Comparison of ENCODE assay signal across 9 cellular contexts in genomic region chr16:70736454-70737376, GRCh38. TPM values are rescaled to one million over a fixed set of nuclear protein-coding genes. Genes with fewer than 3 reads are reported as not detected.
DNase-seq lines count a peak whose midpoint lies in the region; ATAC-seq and TF ChIP-seq lines count a peak whose summit lies in the region.
"Had no signal": no experiment of that assay in that cellular context is flagged by ENCODE, and none has a peak within 500 bp of the region (broad histone marks: within the 10 kb centered on the region; RNA-seq: fewer than 3 reads in every experiment).

No MANE protein-coding gene starts in this region.

- dilution Hi-C loops in IMR-90 (cut with HindIII; ENCODE audit: low sequenced_read_pairs, unreplicated experiment), result no loop called here

- peaks cover 42% of the 10 kb centered on the region for H3K9me1 ChIP-seq in IMR-90 (ENCODE audit: insufficient read depth, low read length)

- no peaks in the 10 kb centered on the region for H4K20me1 ChIP-seq in BLaER1
- no peaks in the 10 kb centered on the region for H4K20me1 ChIP-seq in IMR-90 (ENCODE audit: insufficient read depth, low read length)
- no peaks in the 10 kb centered on the region for H4K20me1 ChIP-seq in Karpas-422 (ENCODE audit: insufficient read depth, low read depth, low read length)

- peak overlapping the region; percentile 94 for H3K4ac ChIP-seq in IMR-90 (ENCODE audit: low read depth, low read length)

- DNase-seq in IMR-90 (peak; percentile 34), caudate nucleus (lab: John Stamatoyannopoulos, UW) (no peak), SHP77 treated with DMSO at 0.1 percent for 48 hours (lab: John Stamatoyannopoulos, UW) (no peak), Karpas-422 (no peak), HK-2 (ENCODE audit: unreplicated experiment) (no peak)
- DNase-seq: Calu3 had no signal

- peak overlapping the region; percentile 95 for H2BK20ac ChIP-seq in IMR-90 (ENCODE audit: low read depth, low read length)

- 85% methylated on average over 4 of the region's 18 CpGs; no CpG with 5 or more reads in 1 of the 2 experiments for whole genome bisulfite sequencing in IMR-90 (ENCODE audit: extremely low coverage in 2 of 2, insufficient read length in 1 of 2), 2 experiments

- peak overlapping the region; percentile 82 for H3K9ac ChIP-seq in BLaER1
- peak overlapping the region; percentile 19; the same call in 1 of the 2 replicates for H3K9ac ChIP-seq in IMR-90 (ENCODE audit: low read depth, low read length)
- H3K9ac ChIP-seq in Karpas-422 (ENCODE audit: low read length), result no peak overlapping the region

- POLR2A ChIA-PET in IMR-90 (lab: Charles Lee; ENCODE audit: unreplicated experiment), result interaction anchor here (1.0 kb wide), 1 partner anchor 34 kb away, joined by 3 read pairs; no protein-coding TSS in a partner anchor

- H3K27me3 Mint-ChIP-seq in nephron (ENCODE audit: low read depth), result peaks cover 4% of the 10 kb centered on the region

- in situ Hi-C loops in IMR-90 (cut with MboI; ENCODE audit: low sequenced_read_pairs), result loop anchor here (5.0 kb wide), 1 partner anchor 49 kb away; the partner anchor contains the start of gene MTSS2

- H2AK5ac ChIP-seq in IMR-90 (ENCODE audit: low read depth, low read length), result peak overlapping the region; percentile 98

- no peaks in the 10 kb centered on the region for H3K9me2 ChIP-seq in Karpas-422 (replicated peaks; ENCODE audit: insufficient read depth, low read length)

- peaks cover 7% of the 10 kb centered on the region for H3K36me3 Mint-ChIP-seq in nephron (ENCODE audit: low read depth)

- ATAC-seq in IMR-90 (ENCODE audit: low read depth) (no peak; the same call in 1 of the 2 replicates), HG03565 (IDR thresholded peaks at IDR 0.05; ENCODE audit: unreplicated experiment) (no peak)

- peak overlapping the region; percentile 83; the same call in 1 of the 2 replicates for H3K23ac ChIP-seq in IMR-90 (ENCODE audit: low read depth, low read length)

- H3K14ac ChIP-seq in IMR-90 (replicated peaks; ENCODE audit: low read depth, low read length), result peak overlapping the region; percentile 90

- peak overlapping the region; percentile 79 for H2BK5ac ChIP-seq in IMR-90 (ENCODE audit: low read depth, low read length, poor library complexity, severe bottlenecking)

- H2AK9ac ChIP-seq in IMR-90 (replicated peaks; ENCODE audit: low read depth, low read length, poor library complexity), result peak overlapping the region; percentile 94

- H3K9me3 ChIP-seq in BLaER1 (no peaks in the 10 kb centered on the region), IMR-90 (ENCODE audit: control insufficient read depth, insufficient read depth, low read length) (no peaks in the 10 kb centered on the region), Karpas-422 (ENCODE audit: low read length) (no peaks in the 10 kb centered on the region)

- peak overlapping the region; percentile 47 for H3K4me3 ChIP-seq in BLaER1
- H3K4me3 ChIP-seq in IMR-90 (ENCODE audit: insufficient read depth, low read depth, low read length), result no peak overlapping the region
- no peak overlapping the region for H3K4me3 ChIP-seq in Karpas-422 (ENCODE audit: low read length)

- no peak overlapping the region for H3K56ac ChIP-seq in IMR-90 (ENCODE audit: extremely low read depth, insufficient read depth, low read length)

- H3K4me1 Mint-ChIP-seq in nephron, result peaks cover 84% of the 10 kb centered on the region

- TF ChIP-seq RAD21 in IMR-90 (IDR thresholded peaks at IDR 0.05; ENCODE audit: low read length), result no peak

- H3K27ac ChIP-seq in BLaER1, result peak overlapping the region; percentile 93
- peak overlapping the region; percentile 79 for H3K27ac ChIP-seq in IMR-90 (ENCODE audit: insufficient read depth, low read length)
- H3K27ac ChIP-seq in caudate nucleus (ENCODE audit: low read depth, low read length), result peak overlapping the region; percentile 55
- no peak overlapping the region for H3K27ac ChIP-seq in Karpas-422 (ENCODE audit: low read length)

- H3K9me3 Mint-ChIP-seq in nephron, result no peaks in the 10 kb centered on the region

- no peaks in the 10 kb centered on the region for H3K79me2 ChIP-seq in Karpas-422 (ENCODE audit: low read length)

- H3K36me3 ChIP-seq in BLaER1 (peaks cover 6% of the 10 kb centered on the region; the same call in 1 of the 2 replicates), IMR-90 (ENCODE audit: control insufficient read depth, insufficient read depth, low read length) (no peaks in the 10 kb centered on the region), Karpas-422 (ENCODE audit: insufficient read depth, low read length) (no peaks in the 10 kb centered on the region)

- TF ChIP-seq POLR2A in IMR-90 (IDR thresholded peaks at IDR 0.05; ENCODE audit: low read depth, low read length), result no peak

- CTCF ChIA-PET in IMR-90 (lab: Yijun Ruan, JAX), result interaction anchor here (1.5 kb wide), 1 partner anchor 34 kb away, joined by 7 read pairs; no protein-coding TSS in a partner anchor

- peaks cover 68% of the 10 kb centered on the region for H3K4me1 ChIP-seq in BLaER1
- peaks cover 57% of the 10 kb centered on the region for H3K4me1 ChIP-seq in IMR-90 (ENCODE audit: control insufficient read depth, insufficient read depth, low read length)
- H3K4me1 ChIP-seq in Karpas-422 (ENCODE audit: low read length), result no peaks in the 10 kb centered on the region

- no TSS peak for BruUV-seq in IMR-90 (replicated peaks; lab: Mats Ljungman, UMichigan)

- H3K27ac Mint-ChIP-seq in nephron, result peak overlapping the region; percentile 86 to 99 (median 97)

- peaks cover 0 to 73% of the 10 kb centered on the region in 2 experiments; a peak in 3 of 4 replicates for H3K79me1 ChIP-seq in IMR-90 (ENCODE audit: low read depth in 1 of 2, low read length in 2 of 2)

- H3K4me3 Mint-ChIP-seq in nephron, result peak overlapping the region in 1 of 3 experiments; percentile 13

- H2BK15ac ChIP-seq in IMR-90 (ENCODE audit: low read depth, low read length), result peak overlapping the region; percentile 79; the same call in 2 of the 3 replicates

- H2BK120ac ChIP-seq in IMR-90 (ENCODE audit: low read depth, low read length), result peak overlapping the region; percentile 96

- H3K18ac ChIP-seq in IMR-90 (ENCODE audit: low read depth, low read length), result peak overlapping the region; percentile 39

- H2AFZ ChIP-seq in IMR-90 (replicated peaks; ENCODE audit: low read length, poor library complexity) (peak overlapping the region; percentile 73), Karpas-422 (ENCODE audit: low read length) (no peak overlapping the region)

- peak overlapping the region; percentile 43 to 90 for H4K8ac ChIP-seq in IMR-90 (ENCODE audit: low read depth in 2 of 2, low read length in 2 of 2)

- peak overlapping the region; percentile 48 for H4K5ac ChIP-seq in IMR-90 (ENCODE audit: low read depth, low read length)

- no peak for TF ChIP-seq CTCF in IMR-90 (conservative IDR thresholded peaks at IDR 0.05; ENCODE audit: low read depth, low read length)
- TF ChIP-seq CTCF in nephron (IDR thresholded peaks at IDR 0.05; ENCODE audit: unreplicated experiment in 3 of 3), result no peak

- H3K4me2 ChIP-seq in BLaER1 (peak overlapping the region; percentile 92), IMR-90 (ENCODE audit: low read depth, low read length) (no peak overlapping the region), Karpas-422 (ENCODE audit: low read depth, low read length, poor library complexity, severe bottlenecking) (no peak overlapping the region)

- peak overlapping the region; percentile 84 for H4K91ac ChIP-seq in IMR-90 (ENCODE audit: insufficient read depth, low read depth, low read length)

- intact Hi-C loops in IMR-90 (cut with micrococcal nuclease), result loop anchor here (1.0 kb wide), 1 partner anchor 21 kb away; no protein-coding TSS in a partner anchor

- H3K27me3 ChIP-seq in BLaER1, result no peaks in the 10 kb centered on the region
- H3K27me3 ChIP-seq in IMR-90 (ENCODE audit: control insufficient read depth, insufficient read depth, low read length), result no peaks in the 10 kb centered on the region
- H3K27me3 ChIP-seq in Karpas-422 (ENCODE audit: low read length), result no peaks in the 10 kb centered on the region

TF ChIP-seq in IMR-90, 13 proteins besides CTCF, POLR2A, EP300 and RAD21:
- TF ChIP-seq MAZ (IDR thresholded peaks at IDR 0.05; ENCODE audit: borderline replicate concordance, low read depth, low read length) (no peak), SMC3 (IDR thresholded peaks at IDR 0.05; ENCODE audit: low read depth, low read length) (no peak), CEBPB (IDR thresholded peaks at IDR 0.05; ENCODE audit: low read depth, low read length) (no peak), BHLHE40 (IDR thresholded peaks at IDR 0.05; ENCODE audit: low read depth, low read length) (no peak), RCOR1 (IDR thresholded peaks at IDR 0.05; ENCODE audit: insufficient replicate concordance, low read length) (no peak), USF2 (IDR thresholded peaks at IDR 0.05; ENCODE audit: low read depth, low read length) (no peak), MAFK (IDR thresholded peaks at IDR 0.05; ENCODE audit: low read depth, low read length) (no peak)

RNA-seq across cellular contexts. Expression of gene MTSS2, which starts 50.9 kb away (rescaled TPM):
- total RNA-seq in IMR-90 (2012; rRNA removed), result 8.9 and 9.1 TPM in 2 replicates
- 86.2 and 108 TPM in 2 replicates for polyA plus RNA-seq in IMR-90 (2012; rRNA removed)
- 69.9 and 88.4 TPM in 2 replicates for polyA plus RNA-seq in IMR-90 (2012; cell fraction: cytosol; rRNA removed)
- polyA plus RNA-seq in IMR-90 (2012; cell fraction: nucleus; rRNA removed; ENCODE audit: low replicate concordance), result 148 and 251 TPM in 2 replicates
- total RNA-seq in Karpas-422 (2014; rRNA removed; shearing (Covaris generic); ENCODE audit: low replicate concordance), result 0.15 and 0.47 TPM in 2 replicates
